In the genomic region with DNA sequence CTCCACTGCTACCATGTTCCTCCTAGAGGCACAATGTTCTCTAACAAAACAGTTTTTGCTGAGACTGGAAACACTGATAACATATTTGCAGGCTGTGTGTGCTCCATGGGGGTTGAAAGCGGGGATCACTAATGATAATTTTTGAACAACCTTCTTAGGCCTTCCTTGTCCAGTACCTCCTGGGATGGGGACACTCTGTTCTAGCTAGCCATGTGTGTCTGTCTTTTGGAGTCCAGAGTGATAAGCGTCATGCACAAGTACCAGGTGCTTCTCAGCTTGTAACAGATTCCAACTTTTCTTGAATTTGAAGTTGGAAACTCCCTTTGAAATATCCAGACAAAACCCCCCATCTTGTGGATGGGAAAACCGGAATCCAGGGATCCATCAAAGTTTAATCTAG, we compare ENCODE assay signal across 12 cellular contexts. TPM values are rescaled to one million over a fixed set of nuclear protein-coding genes. Genes with fewer than 3 reads are reported as not detected.
"Had no signal": no experiment of that assay in that cellular context is flagged by ENCODE, and none has a peak within 500 bp of the region (broad histone marks: within the 10 kb centered on the region; RNA-seq: fewer than 3 reads in every experiment).

No MANE protein-coding gene starts in this region.

- FAIRE-seq: H1, H54 had no signal

- H3K27ac ChIP-seq: GM23248 had no signal

- ATAC-seq: GM23338, HCT116 had no signal

- DNase-seq: GM23248, GOT3, H7, H9, HCEC 1CT, HFFc6 had no signal

- H3K4me3 ChIP-seq: GM23248, GM23338, HAP-1 had no signal

- H3K4me1 ChIP-seq: HAP-1 had no signal

- H3K36me3 ChIP-seq: HAP-1 had no signal

- H3K9me3 ChIP-seq: HAP-1 had no signal

RNA-seq across cellular contexts. Expression of gene PI3, which starts 15.2 kb away (rescaled TPM):
- total RNA-seq: GM23338, H1, H4, H7, H9, HFFc6 had no signal

RNA-seq across cellular contexts. Expression of gene SEMG1, which starts 17.0 kb away (rescaled TPM):
- total RNA-seq: GM23248, H4, HFFc6 had no signal

RNA-seq across cellular contexts. Expression of gene SEMG2, which starts 31.3 kb away (rescaled TPM):
- total RNA-seq: GM23248, GM23338, H1, H4, H7, H9, HFFc6 had no signal
